Comparison of ENCODE assay signal across 28 cellular contexts in genomic region chr9:127007638-127008037, GRCh38.
DNase-seq lines count a peak whose midpoint lies in the region; ATAC-seq and TF ChIP-seq lines count a peak whose summit lies in the region.
"Had no signal": no experiment of that assay in that cellular context is flagged by ENCODE, and none has a peak within 500 bp of the region (broad histone marks: within the 10 kb centered on the region; RNA-seq: fewer than 3 reads in every experiment).

No MANE protein-coding gene starts in this region.

- no CpG with 5 or more reads among the region's 6 CpGs for WGBS in mesendoderm (ENCODE audit: extremely low coverage, insufficient coverage, low lambda C conversion rate)

- H3K4me3 ChIP-seq in mesendoderm (ENCODE audit: low read length), result no peak overlapping the region
- H3K4me3 ChIP-seq: HAP-1, PC-9, SJCRH30 had no signal

- no peak overlapping the region for H3K27ac ChIP-seq in mesendoderm (ENCODE audit: low read depth, low read length)
- H3K27ac ChIP-seq: 22Rv1, C4-2B, PC-9, SJCRH30 had no signal

- H3K9me3 Mint-ChIP-seq in natural killer cell, result no peaks in the 10 kb centered on the region
- no peaks in the 10 kb centered on the region for H3K9me3 Mint-ChIP-seq in natural killer cell treated with Interleukin-12 subunit alpha and Interleukin-12 subunit beta and Interleukin-15 and Interleukin-18, amount 100 ng/mL, for 72 hours
- no peaks in the 10 kb centered on the region for H3K9me3 Mint-ChIP-seq in central memory CD8-positive, alpha-beta T cell
- no peaks in the 10 kb centered on the region for H3K9me3 Mint-ChIP-seq in stimulated activated effector memory CD8-positive, alpha-beta T cell treated with anti-CD3 and anti-CD28 coated beads, Interleukin-12 subunit alpha, Interleukin-12 subunit beta, amount 100 ng/mL, for 72 hours

- H2BK120ac ChIP-seq in mesendoderm (ENCODE audit: low read depth, low read length), result no peak overlapping the region

- DNase-seq in natural killer cell, result no peak
- DNase-seq in natural killer cell treated with Interleukin-12 subunit alpha and Interleukin-12 subunit beta and Interleukin-15 and Interleukin-18, amount 100 ng/mL, for 72 hours (ENCODE audit: low spot score), result no peak
- DNase-seq in central memory CD8-positive, alpha-beta T cell (ENCODE audit: low spot score in 2 of 2), result no peak
- DNase-seq in mesendoderm, result peak; percentile 26
- no peak for DNase-seq in stimulated activated effector memory CD8-positive, alpha-beta T cell treated with anti-CD3 and anti-CD28 coated beads, Interleukin-12 subunit alpha, Interleukin-12 subunit beta, amount 100 ng/mL, for 72 hours (ENCODE audit: low spot score in 2 of 2)
- no peak for DNase-seq in stimulated activated CD4-positive, alpha-beta T cell treated with anti-CD3 and anti-CD28 coated beads, Interleukin-15, amount 100 ng/mL, for 24 hours
- no peak for DNase-seq in OCI-M2 (lab: John Stamatoyannopoulos, UW; ENCODE audit: unreplicated experiment)
- no peak for DNase-seq in NCI-H146 (lab: John Stamatoyannopoulos, UW)
- DNase-seq: Calu3; DMS79 treated with DMSO at 0.1 percent for 48 hours; GOT3; IMR-90; KG1; NCI-H1092 treated with DMSO at 0.1 percent for 48 hours; NCI-H1436; NCI-H187 treated with DMSO at 0.1 percent for 48 hours; NCI-H2107; NCI-H524; NCI-H774; NK-92 treated with Interleukin-12 subunit alpha and Interleukin-12 subunit beta, amount 100 ng/mL, for 24 hours; PC-9; SJCRH30 had no signal

- no peaks in the 10 kb centered on the region for H3K27me3 ChIP-seq in mesendoderm (ENCODE audit: insufficient read depth, low read length, poor library complexity)

- peaks cover 8 to 17% of the 10 kb centered on the region in 2 donors for H3K27me3 Mint-ChIP-seq in natural killer cell (ENCODE audit: low read depth in 2 of 2)
- H3K27me3 Mint-ChIP-seq in natural killer cell treated with Interleukin-12 subunit alpha and Interleukin-12 subunit beta and Interleukin-15 and Interleukin-18, amount 100 ng/mL, for 72 hours, result peaks cover 9 to 11% of the 10 kb centered on the region in 2 donors
- no peaks in the 10 kb centered on the region for H3K27me3 Mint-ChIP-seq in central memory CD8-positive, alpha-beta T cell
- H3K27me3 Mint-ChIP-seq: B cell had no signal

- peaks cover 31 to 35% of the 10 kb centered on the region in 2 donors for H3K4me1 Mint-ChIP-seq in natural killer cell
- H3K4me1 Mint-ChIP-seq in natural killer cell treated with Interleukin-12 subunit alpha and Interleukin-12 subunit beta and Interleukin-15 and Interleukin-18, amount 100 ng/mL, for 72 hours (ENCODE audit: low read depth in 2 of 2), result peaks cover 27 to 38% of the 10 kb centered on the region in 2 donors
- H3K4me1 Mint-ChIP-seq in central memory CD8-positive, alpha-beta T cell, result peaks cover 28% of the 10 kb centered on the region
- H3K4me1 Mint-ChIP-seq in stimulated activated effector memory CD8-positive, alpha-beta T cell treated with anti-CD3 and anti-CD28 coated beads, Interleukin-12 subunit alpha, Interleukin-12 subunit beta, amount 100 ng/mL, for 72 hours, result peaks cover 34% of the 10 kb centered on the region

- ATAC-seq in natural killer cell, result no peak
- no peak for ATAC-seq in natural killer cell treated with Interleukin-12 subunit alpha and Interleukin-12 subunit beta and Interleukin-15 and Interleukin-18, amount 100 ng/mL, for 72 hours
- ATAC-seq in central memory CD8-positive, alpha-beta T cell (replicated peaks; ENCODE audit: extremely low read depth, poor library complexity, severe bottlenecking), result no peak
- no peak for ATAC-seq in stimulated activated effector memory CD8-positive, alpha-beta T cell treated with anti-CD3 and anti-CD28 coated beads, Interleukin-12 subunit alpha, Interleukin-12 subunit beta, amount 100 ng/mL, for 72 hours
- ATAC-seq: Right ventricle myocardium inferior, SK-N-SH treated with all-trans-retinoic acid at 6 μM for 48 hours had no signal

- H3K56ac ChIP-seq in mesendoderm (ENCODE audit: low read length), result no peak overlapping the region

- no peaks in the 10 kb centered on the region for H3K36me3 Mint-ChIP-seq in natural killer cell
- no peaks in the 10 kb centered on the region for H3K36me3 Mint-ChIP-seq in natural killer cell treated with Interleukin-12 subunit alpha and Interleukin-12 subunit beta and Interleukin-15 and Interleukin-18, amount 100 ng/mL, for 72 hours
- peaks cover 4% of the 10 kb centered on the region for H3K36me3 Mint-ChIP-seq in central memory CD8-positive, alpha-beta T cell (ENCODE audit: insufficient read depth)
- no peaks in the 10 kb centered on the region for H3K36me3 Mint-ChIP-seq in stimulated activated effector memory CD8-positive, alpha-beta T cell treated with anti-CD3 and anti-CD28 coated beads, Interleukin-12 subunit alpha, Interleukin-12 subunit beta, amount 100 ng/mL, for 72 hours

- H3K4me2 ChIP-seq in mesendoderm (ENCODE audit: low read length), result no peak overlapping the region
- H3K4me2 ChIP-seq: PC-9 had no signal

- H3K79me1 ChIP-seq in mesendoderm (ENCODE audit: low read length), result no peaks in the 10 kb centered on the region

- H3K36me3 ChIP-seq in mesendoderm (ENCODE audit: control insufficient read depth, insufficient read depth, low read length), result no peaks in the 10 kb centered on the region
- H3K36me3 ChIP-seq: HAP-1, SJCRH30 had no signal

- H4K5ac ChIP-seq in mesendoderm (ENCODE audit: low read length), result no peak overlapping the region

- H3K18ac ChIP-seq in mesendoderm (ENCODE audit: low read length), result no peak overlapping the region

- H3K9ac ChIP-seq in mesendoderm (ENCODE audit: low read length), result no peak overlapping the region

- TF ChIP-seq CTCF in natural killer cell (IDR thresholded peaks at IDR 0.05), result no peak

- H3K4me1 ChIP-seq in mesendoderm (ENCODE audit: control insufficient read depth, low read depth, low read length), result no peaks in the 10 kb centered on the region
- H3K4me1 ChIP-seq: HAP-1 had no signal

- intact Hi-C loops in natural killer cell (cut with micrococcal nuclease), result no loop called here

- no peak overlapping the region for H2AK5ac ChIP-seq in mesendoderm (ENCODE audit: low read length)

- H3K4ac ChIP-seq in mesendoderm (ENCODE audit: low read depth, low read length), result no peak overlapping the region

- no peak overlapping the region for H2BK15ac ChIP-seq in mesendoderm (replicated peaks; ENCODE audit: low read depth)

- no peak overlapping the region for H4K8ac ChIP-seq in mesendoderm (ENCODE audit: low read depth, low read length)

- H3K79me2 ChIP-seq in mesendoderm (ENCODE audit: control insufficient read depth, insufficient read depth, low read length), result no peaks in the 10 kb centered on the region

- H3K4me3 Mint-ChIP-seq in natural killer cell, result no peak overlapping the region
- H3K4me3 Mint-ChIP-seq in natural killer cell treated with Interleukin-12 subunit alpha and Interleukin-12 subunit beta and Interleukin-15 and Interleukin-18, amount 100 ng/mL, for 72 hours, result no peak overlapping the region
- H3K4me3 Mint-ChIP-seq in central memory CD8-positive, alpha-beta T cell, result no peak overlapping the region
- H3K4me3 Mint-ChIP-seq in stimulated activated effector memory CD8-positive, alpha-beta T cell treated with anti-CD3 and anti-CD28 coated beads, Interleukin-12 subunit alpha, Interleukin-12 subunit beta, amount 100 ng/mL, for 72 hours, result no peak overlapping the region
- H3K4me3 Mint-ChIP-seq: B cell had no signal

- H3K23ac ChIP-seq in mesendoderm (ENCODE audit: low read length), result no peak overlapping the region

- no peak overlapping the region for H2BK5ac ChIP-seq in mesendoderm (ENCODE audit: low read length)

- H3K27ac Mint-ChIP-seq in natural killer cell, result peak overlapping the region; percentile 7 to 45
- H3K27ac Mint-ChIP-seq in natural killer cell treated with Interleukin-12 subunit alpha and Interleukin-12 subunit beta and Interleukin-15 and Interleukin-18, amount 100 ng/mL, for 72 hours, result no peak overlapping the region
- H3K27ac Mint-ChIP-seq in central memory CD8-positive, alpha-beta T cell (ENCODE audit: low read depth), result peak overlapping the region; percentile 2
- peak overlapping the region; percentile 30 for H3K27ac Mint-ChIP-seq in stimulated activated effector memory CD8-positive, alpha-beta T cell treated with anti-CD3 and anti-CD28 coated beads, Interleukin-12 subunit alpha, Interleukin-12 subunit beta, amount 100 ng/mL, for 72 hours
- H3K27ac Mint-ChIP-seq: B cell had no signal

Comparison
In these comparisons a context has a peak if more than half of its experiments do, and no peak if none do; other contexts are left out.
1. H3K27ac Mint-ChIP-seq: peak in natural killer cell (2 of 2), central memory CD8-positive, alpha-beta T cell (single experiment) and stimulated activated effector memory CD8-positive, alpha-beta T cell treated with anti-CD3 and anti-CD28 coated beads, Interleukin-12 subunit alpha, Interleukin-12 subunit beta, amount 100 ng/mL, for 72 hours (single experiment); none in natural killer cell treated with Interleukin-12 subunit alpha and Interleukin-12 subunit beta and Interleukin-15 and Interleukin-18, amount 100 ng/mL, for 72 hours (0 of 2).